ENCODE assay signal across 16 cellular contexts in genomic region chr1:64980745-64981601, GRCh38. TPM values are rescaled to one million over a fixed set of nuclear protein-coding genes. Genes with fewer than 3 reads are reported as not detected.
DNase-seq lines count a peak whose midpoint lies in the region; ATAC-seq and TF ChIP-seq lines count a peak whose summit lies in the region.
"Had no signal": no experiment of that assay in that cellular context is flagged by ENCODE, and none has a peak within 500 bp of the region (broad histone marks: within the 10 kb centered on the region; RNA-seq: fewer than 3 reads in every experiment).

No MANE protein-coding gene starts in this region.

- H3K4me1 ChIP-seq in IMR-90 (ENCODE audit: control insufficient read depth, insufficient read depth, low read length) (peaks cover 4% of the 10 kb centered on the region), osteoblast (ENCODE audit: insufficient read depth, low read length) (peaks cover 4% of the 10 kb centered on the region)
- H3K4me1 ChIP-seq: right atrium auricular region had no signal

- H3K9me3 ChIP-seq in IMR-90 (ENCODE audit: control insufficient read depth, insufficient read depth, low read length) (no peaks in the 10 kb centered on the region), osteoblast (ENCODE audit: low read depth, low read length) (no peaks in the 10 kb centered on the region)
- H3K9me3 ChIP-seq: adrenal gland, right atrium auricular region had no signal

- no peaks in the 10 kb centered on the region for H3K9me3 Mint-ChIP-seq in natural killer cell treated with Interleukin-12 subunit alpha and Interleukin-12 subunit beta and Interleukin-15 and Interleukin-18, amount 100 ng/mL, for 72 hours
- H3K9me3 Mint-ChIP-seq: HFFc6; stimulated activated memory B cell treated with anti-CD40 and anti-IgM and Interleukin-4, amounts not matched to agents 10 μg/mL and 1 μg/mL and 100 μg/mL, for 72 hours had no signal

- no peaks in the 10 kb centered on the region for H3K79me2 ChIP-seq in osteoblast (ENCODE audit: insufficient read depth, low read length)

- H3K4me3 ChIP-seq in IMR-90 (ENCODE audit: insufficient read depth, low read depth, low read length) = no peak overlapping the region
- no peak overlapping the region for H3K4me3 ChIP-seq in brain microvascular endothelial cell (ENCODE audit: low read depth, low read length)
- H3K4me3 ChIP-seq in osteoblast (ENCODE audit: insufficient read depth, low read length) = no peak overlapping the region
- H3K4me3 ChIP-seq: adrenal gland, right atrium auricular region had no signal

- no peak overlapping the region for H3K56ac ChIP-seq in IMR-90 (ENCODE audit: extremely low read depth, insufficient read depth, low read length)

- no peak overlapping the region for H3K18ac ChIP-seq in IMR-90 (ENCODE audit: low read depth, low read length)

- TF ChIP-seq CTCF in IMR-90 (conservative IDR thresholded peaks at IDR 0.05; ENCODE audit: low read depth, low read length) = no peak
- TF ChIP-seq CTCF in brain microvascular endothelial cell (IDR thresholded peaks at IDR 0.05; ENCODE audit: low read depth, low read length, missing control alignments) = no peak
- no peak for TF ChIP-seq CTCF in RWPE1 (conservative IDR thresholded peaks at IDR 0.05; ENCODE audit: low read depth)
- no peak for TF ChIP-seq CTCF in osteoblast (IDR thresholded peaks at IDR 0.05; ENCODE audit: extremely low read depth, low read depth, low read length)

- no peak overlapping the region for H3K9ac ChIP-seq in IMR-90 (ENCODE audit: low read depth, low read length)

- H3K4me2 ChIP-seq in IMR-90 (ENCODE audit: low read depth, low read length) (no peak overlapping the region), osteoblast (ENCODE audit: insufficient read depth, low read length) (no peak overlapping the region)

- no peak overlapping the region for H2BK15ac ChIP-seq in IMR-90 (ENCODE audit: low read depth, low read length)

- H4K8ac ChIP-seq in IMR-90 (ENCODE audit: low read depth in 2 of 2, low read length in 2 of 2) = no peak overlapping the region

- no peak overlapping the region for H2BK5ac ChIP-seq in IMR-90 (ENCODE audit: low read depth, low read length, poor library complexity, severe bottlenecking)

- no peaks in the 10 kb centered on the region for H3K9me1 ChIP-seq in IMR-90 (ENCODE audit: insufficient read depth, low read length)

- H4K5ac ChIP-seq in IMR-90 (ENCODE audit: low read depth, low read length) = no peak overlapping the region

- no peaks in the 10 kb centered on the region for H3K27me3 Mint-ChIP-seq in natural killer cell treated with Interleukin-12 subunit alpha and Interleukin-12 subunit beta and Interleukin-15 and Interleukin-18, amount 100 ng/mL, for 72 hours
- H3K27me3 Mint-ChIP-seq: stimulated activated memory B cell treated with anti-CD40 and anti-IgM and Interleukin-4, amounts not matched to agents 10 μg/mL and 1 μg/mL and 100 μg/mL, for 72 hours had no signal

- no peaks in the 10 kb centered on the region for H3K36me3 Mint-ChIP-seq in natural killer cell treated with Interleukin-12 subunit alpha and Interleukin-12 subunit beta and Interleukin-15 and Interleukin-18, amount 100 ng/mL, for 72 hours
- H3K36me3 Mint-ChIP-seq: stimulated activated memory B cell treated with anti-CD40 and anti-IgM and Interleukin-4, amounts not matched to agents 10 μg/mL and 1 μg/mL and 100 μg/mL, for 72 hours had no signal

- H3K27ac ChIP-seq in IMR-90 (ENCODE audit: insufficient read depth, low read length) = no peak overlapping the region
- H3K27ac ChIP-seq in brain microvascular endothelial cell = peak overlapping the region; percentile 26
- H3K27ac ChIP-seq in RWPE1 = no peak overlapping the region
- no peak overlapping the region for H3K27ac ChIP-seq in osteoblast (ENCODE audit: low read depth, low read length)
- H3K27ac ChIP-seq: adrenal gland, C4-2B, right atrium auricular region had no signal

- CTCF ChIA-PET in IMR-90 (lab: Yijun Ruan, JAX) (no interaction called here), RWPE1 (lab: Yijun Ruan, JAX) (interaction anchor here (0.6 kb wide), 1 partner anchor 37 kb away, joined by 4 read pairs; no protein-coding TSS in a partner anchor)

- no peak overlapping the region for H2AK9ac ChIP-seq in IMR-90 (replicated peaks; ENCODE audit: low read depth, low read length, poor library complexity)

- no peak overlapping the region for H2BK120ac ChIP-seq in IMR-90 (ENCODE audit: low read depth, low read length)

- in situ Hi-C loops in IMR-90 (cut with MboI; ENCODE audit: low sequenced_read_pairs) = loop anchor here (25.0 kb wide), 1 partner anchor 719 kb away; no protein-coding TSS in a partner anchor
- in situ Hi-C loops in brain microvascular endothelial cell (cut with HindIII; ENCODE audit: low pct_ligation_motif_present, low sequenced_read_pairs) = no loop called here

- TF ChIP-seq RAD21 in IMR-90 (IDR thresholded peaks at IDR 0.05; ENCODE audit: low read length) = no peak

- intact Hi-C loops in IMR-90 (cut with micrococcal nuclease) = no loop called here

- H4K91ac ChIP-seq in IMR-90 (ENCODE audit: insufficient read depth, low read depth, low read length) = no peak overlapping the region

- TF ChIP-seq POLR2A in IMR-90 (IDR thresholded peaks at IDR 0.05; ENCODE audit: low read depth, low read length) = no peak

- peak overlapping the region in 1 of 2 donors; percentile 32 for H3K27ac Mint-ChIP-seq in natural killer cell treated with Interleukin-12 subunit alpha and Interleukin-12 subunit beta and Interleukin-15 and Interleukin-18, amount 100 ng/mL, for 72 hours
- H3K27ac Mint-ChIP-seq: HFFc6; stimulated activated memory B cell treated with anti-CD40 and anti-IgM and Interleukin-4, amounts not matched to agents 10 μg/mL and 1 μg/mL and 100 μg/mL, for 72 hours had no signal

- H3K14ac ChIP-seq in IMR-90 (replicated peaks; ENCODE audit: low read depth, low read length) = no peak overlapping the region

- no peaks in the 10 kb centered on the region for H3K79me1 ChIP-seq in IMR-90 (ENCODE audit: low read depth in 1 of 2, low read length in 2 of 2)

- POLR2A ChIA-PET in IMR-90 (lab: Charles Lee; ENCODE audit: unreplicated experiment) = no interaction called here
- POLR2A ChIA-PET in RWPE1 (lab: Yijun Ruan, JAX; ENCODE audit: low non-redundant PET) = no interaction called here

- peaks cover 15 to 19% of the 10 kb centered on the region in 2 donors for H3K4me1 Mint-ChIP-seq in natural killer cell treated with Interleukin-12 subunit alpha and Interleukin-12 subunit beta and Interleukin-15 and Interleukin-18, amount 100 ng/mL, for 72 hours (ENCODE audit: low read depth in 2 of 2)

- no peak overlapping the region for H2BK20ac ChIP-seq in IMR-90 (ENCODE audit: low read depth, low read length)

- DNase-seq in EL (peak; percentile 45), IMR-90 (peak; percentile 41), brain microvascular endothelial cell (peak; percentile 32), RWPE1 (ENCODE audit: low spot score) (no peak), COLO668 (lab: John Stamatoyannopoulos, UW; ENCODE audit: unreplicated experiment) (no peak), osteoblast (ENCODE audit: insufficient read length, low spot score, missing footprints) (no peak)
- no peak for DNase-seq in natural killer cell treated with Interleukin-12 subunit alpha and Interleukin-12 subunit beta and Interleukin-15 and Interleukin-18, amount 100 ng/mL, for 72 hours (ENCODE audit: low spot score)
- DNase-seq: adrenal gland; HFFc6; NCI-H1436 treated with DMSO at 0.1 percent for 48 hours; stimulated activated CD4-positive, alpha-beta T cell treated with anti-CD3 and anti-CD28 coated beads, Interleukin-2, amount 100 ng/mL, for 48 hours had no signal

- H3K23ac ChIP-seq in IMR-90 (ENCODE audit: low read depth, low read length) = no peak overlapping the region

- no peaks in the 10 kb centered on the region for H4K20me1 ChIP-seq in IMR-90 (ENCODE audit: insufficient read depth, low read length)
- H4K20me1 ChIP-seq in osteoblast (ENCODE audit: insufficient read depth, low read length) = no peaks in the 10 kb centered on the region

- BruUV-seq in IMR-90 (replicated peaks; lab: Mats Ljungman, UMichigan) = no TSS peak

- ATAC-seq in IMR-90 (ENCODE audit: low read depth) (no peak), GM21723 (IDR thresholded peaks at IDR 0.05; ENCODE audit: unreplicated experiment) (no peak)
- peak; percentile 70 to 87 for ATAC-seq in natural killer cell treated with Interleukin-12 subunit alpha and Interleukin-12 subunit beta and Interleukin-15 and Interleukin-18, amount 100 ng/mL, for 72 hours
- ATAC-seq: Right ventricle myocardium inferior; stimulated activated memory B cell treated with anti-CD40 and anti-IgM and Interleukin-4, amounts not matched to agents 10 μg/mL and 1 μg/mL and 100 μg/mL, for 72 hours had no signal

- no peak overlapping the region for H3K4me3 Mint-ChIP-seq in natural killer cell treated with Interleukin-12 subunit alpha and Interleukin-12 subunit beta and Interleukin-15 and Interleukin-18, amount 100 ng/mL, for 72 hours
- H3K4me3 Mint-ChIP-seq: HFFc6; stimulated activated memory B cell treated with anti-CD40 and anti-IgM and Interleukin-4, amounts not matched to agents 10 μg/mL and 1 μg/mL and 100 μg/mL, for 72 hours had no signal

- H3K27me3 ChIP-seq in IMR-90 (ENCODE audit: control insufficient read depth, insufficient read depth, low read length) = no peaks in the 10 kb centered on the region
- H3K27me3 ChIP-seq in brain microvascular endothelial cell (replicated peaks) = no peaks in the 10 kb centered on the region
- no peaks in the 10 kb centered on the region for H3K27me3 ChIP-seq in osteoblast (ENCODE audit: insufficient read depth, low read length)
- H3K27me3 ChIP-seq: adrenal gland, right atrium auricular region had no signal

- H2AK5ac ChIP-seq in IMR-90 (ENCODE audit: low read depth, low read length) = no peak overlapping the region

- no peaks in the 10 kb centered on the region for H3K36me3 ChIP-seq in IMR-90 (ENCODE audit: control insufficient read depth, insufficient read depth, low read length)
- no peaks in the 10 kb centered on the region for H3K36me3 ChIP-seq in brain microvascular endothelial cell (replicated peaks)
- H3K36me3 ChIP-seq in osteoblast (ENCODE audit: insufficient read depth, low read length) = no peaks in the 10 kb centered on the region
- H3K36me3 ChIP-seq: adrenal gland had no signal

- dilution Hi-C loops in IMR-90 (cut with HindIII; ENCODE audit: low sequenced_read_pairs, unreplicated experiment) = no loop called here

- H2AFZ ChIP-seq in IMR-90 (replicated peaks; ENCODE audit: low read length, poor library complexity) (peak overlapping the region; percentile 68), osteoblast (ENCODE audit: low read length) (no peak overlapping the region)

- H3K4ac ChIP-seq in IMR-90 (ENCODE audit: low read depth, low read length) = no peak overlapping the region

- 67% methylated on average over 1 of the region's 8 CpGs; no CpG with 5 or more reads in 1 of the 2 experiments for WGBS in IMR-90 (ENCODE audit: extremely low coverage in 2 of 2, insufficient read length in 1 of 2), 2 experiments

TF ChIP-seq in IMR-90, 13 proteins besides CTCF, POLR2A, EP300 and RAD21 (continues in another document):
- TF ChIP-seq CHD1 (IDR thresholded peaks at IDR 0.05; ENCODE audit: low read depth, low read length) = no peak

RNA-seq across cellular contexts. Expression of gene JAK1, which starts 14.6 kb away (rescaled TPM):
- 101 and 103 TPM in 2 replicates for total RNA-seq in IMR-90 (2012; rRNA removed)
- polyA plus RNA-seq in IMR-90 (2012; rRNA removed) = 61.6 and 76.9 TPM in 2 replicates
- 27.1 and 56.2 TPM in 2 replicates for polyA plus RNA-seq in IMR-90 (2012; cell fraction: cytosol; rRNA removed)
- 24.6 and 68.2 TPM in 2 replicates for polyA plus RNA-seq in IMR-90 (2012; cell fraction: nucleus; rRNA removed; ENCODE audit: low replicate concordance)
- total RNA-seq in natural killer cell treated with Interleukin-12 subunit alpha and Interleukin-12 subunit beta and Interleukin-15 and Interleukin-18, amount 100 ng/mL, for 72 hours = 100 to 1,000 TPM; 132 to 198 TPM
- 178 and 197 TPM in 2 replicates for total RNA-seq in osteoblast

Comparison
In these comparisons a context has a peak if more than half of its experiments do, and no peak if none do; other contexts are left out.
1. DNase-seq: peak in EL (single experiment), IMR-90 (single experiment) and brain microvascular endothelial cell (single experiment); none in natural killer cell treated with Interleukin-12 subunit alpha and Interleukin-12 subunit beta and Interleukin-15 and Interleukin-18, amount 100 ng/mL, for 72 hours (single experiment), RWPE1 (single experiment), COLO668 (single experiment) and osteoblast (single experiment).
2. ATAC-seq: peak in natural killer cell treated with Interleukin-12 subunit alpha and Interleukin-12 subunit beta and Interleukin-15 and Interleukin-18, amount 100 ng/mL, for 72 hours (2 of 2); none in IMR-90 (single experiment) and GM21723 (single experiment).